25 cellular contexts compared by ENCODE assay signal in genomic region chr18:36706313-36706881, GRCh38.
A peak's percentile ranks its signal among the peaks of the same experiment; 100 is the strongest.
DNase-seq lines count a peak whose midpoint lies in the region; FAIRE-seq and TF ChIP-seq lines count a peak whose summit lies in the region.
"Had no signal": no experiment of that assay in that cellular context is flagged by ENCODE, and none has a peak within 500 bp of the region (broad histone marks: within the 10 kb centered on the region; RNA-seq: fewer than 3 reads in every experiment).

No MANE protein-coding gene starts in this region.

- in situ Hi-C loops in GM23248 (cut with MboI) = no loop called here

- peaks cover 6% of the 10 kb centered on the region for H3K4me1 Mint-ChIP-seq in astrocyte (ENCODE audit: low read depth, unreplicated experiment)
- no peaks in the 10 kb centered on the region for H3K4me1 Mint-ChIP-seq in CD8-positive, alpha-beta memory T cell
- H3K4me1 Mint-ChIP-seq: CD4-positive, alpha-beta memory T cell had no signal

- peaks cover 27% of the 10 kb centered on the region for H3K4me1 ChIP-seq in GM23248 (ENCODE audit: insufficient read depth)
- H3K4me1 ChIP-seq in astrocyte (ENCODE audit: insufficient read depth, low read length) = peaks cover 18% of the 10 kb centered on the region
- H3K4me1 ChIP-seq in smooth muscle cell (ENCODE audit: low read depth) = no peaks in the 10 kb centered on the region
- H3K4me1 ChIP-seq in CD8-positive, alpha-beta memory T cell (ENCODE audit: insufficient read depth, low read length) = no peaks in the 10 kb centered on the region
- H3K4me1 ChIP-seq: parathyroid adenoma had no signal

- H3K36me3 ChIP-seq in GM23248 (ENCODE audit: low read depth) = no peaks in the 10 kb centered on the region
- no peaks in the 10 kb centered on the region for H3K36me3 ChIP-seq in astrocyte (ENCODE audit: insufficient read depth, low read length)
- no peaks in the 10 kb centered on the region for H3K36me3 ChIP-seq in smooth muscle cell (ENCODE audit: low read depth)
- no peaks in the 10 kb centered on the region for H3K36me3 ChIP-seq in CD8-positive, alpha-beta memory T cell (ENCODE audit: insufficient read depth, low read length)

- no peak overlapping the region for H3K4me3 Mint-ChIP-seq in astrocyte (ENCODE audit: unreplicated experiment)
- no peak overlapping the region for H3K4me3 Mint-ChIP-seq in CD8-positive, alpha-beta memory T cell
- H3K4me3 Mint-ChIP-seq: activated T-cell treated with anti-CD3 and anti-CD28 coated beads, Interleukin-2, amount 50 U/mL, for 24 hours; CD4-positive, alpha-beta memory T cell; nephron had no signal

- H4K20me1 ChIP-seq in GM23248 (ENCODE audit: insufficient read depth) = no peaks in the 10 kb centered on the region
- H4K20me1 ChIP-seq in astrocyte (ENCODE audit: insufficient read depth, low read length) = no peaks in the 10 kb centered on the region
- no peaks in the 10 kb centered on the region for H4K20me1 ChIP-seq in smooth muscle cell (ENCODE audit: low read depth)

- H3K9me3 Mint-ChIP-seq in astrocyte (ENCODE audit: unreplicated experiment) = peaks cover 4% of the 10 kb centered on the region
- H3K9me3 Mint-ChIP-seq in CD8-positive, alpha-beta memory T cell = no peaks in the 10 kb centered on the region
- H3K9me3 Mint-ChIP-seq: activated T-cell treated with anti-CD3 and anti-CD28 coated beads, Interleukin-2, amount 50 U/mL, for 24 hours; CD4-positive, alpha-beta memory T cell; nephron had no signal

- peak; percentile 41 for DNase-seq in AG20443 (ENCODE audit: low spot score)
- peak; percentile 74 for DNase-seq in GM23248
- peak; percentile 55 for DNase-seq in astrocyte (ENCODE audit: low read depth)
- DNase-seq in kidney glomerular epithelial cell (lab: John Stamatoyannopoulos, UW) = peak; percentile 61
- no peak for DNase-seq in smooth muscle cell (lab: John Stamatoyannopoulos, UW; ENCODE audit: unreplicated experiment)
- no peak for DNase-seq in CD8-positive, alpha-beta memory T cell
- DNase-seq in NAMALWA (ENCODE audit: low spot score) = no peak
- no peak for DNase-seq in GM19238 (ENCODE audit: insufficient read length, low spot score)
- DNase-seq: activated naive CD4-positive, alpha-beta T cell treated with Interleukin-2 at 50 U/mL for 16 hours; activated T-cell treated with anti-CD3 and anti-CD28 coated beads, Interleukin-2, amount 50 U/mL, for 24 hours; aorta; CD4-positive, alpha-beta memory T cell; DMS79 treated with DMSO at 0.1 percent for 48 hours; effector memory CD4-positive, alpha-beta T cell; esophagus squamous epithelium; head of caudate nucleus; KBM-7; left ventricle myocardium superior; NCI-H1930; stimulated activated naive CD4-positive, alpha-beta T cell treated with Interleukin-2 at 50 U/mL for 16 hours had no signal

- WGBS in GM23248 (ENCODE audit: low coverage in 1 of 2, low lambda C conversion rate in 2 of 2, missing lambda C conversion rate in 2 of 2), 2 experiments = 18 to 23% methylated on average over 6 of the region's 6 CpGs
- WGBS in smooth muscle cell (ENCODE audit: low lambda C conversion rate) = 76% methylated on average over 6 of the region's 6 CpGs

- H3F3A ChIP-seq in GM23248 (ENCODE audit: insufficient read depth) = peaks cover 16% of the 10 kb centered on the region; the same call in 1 of the 2 replicates
- no peaks in the 10 kb centered on the region for H3F3A ChIP-seq in smooth muscle cell (ENCODE audit: low read depth)

- H3K9me2 ChIP-seq in GM23248 (ENCODE audit: insufficient read depth) = no peaks in the 10 kb centered on the region

- FAIRE-seq in astrocyte (lab: Jason Lieb, UNC) = no peak
- FAIRE-seq: GM18507 had no signal

- H3K36me3 Mint-ChIP-seq in astrocyte (ENCODE audit: low read depth, unreplicated experiment) = peaks cover 2% of the 10 kb centered on the region
- no peaks in the 10 kb centered on the region for H3K36me3 Mint-ChIP-seq in CD8-positive, alpha-beta memory T cell
- H3K36me3 Mint-ChIP-seq: CD4-positive, alpha-beta memory T cell had no signal

- H3K9me3 ChIP-seq in GM23248 (ENCODE audit: low read depth) = no peaks in the 10 kb centered on the region
- no peaks in the 10 kb centered on the region for H3K9me3 ChIP-seq in astrocyte (ENCODE audit: insufficient read depth, low read depth, low read length)
- H3K9me3 ChIP-seq in smooth muscle cell (replicated peaks; ENCODE audit: low read depth) = no peaks in the 10 kb centered on the region
- H3K9me3 ChIP-seq in CD8-positive, alpha-beta memory T cell (ENCODE audit: low read length) = no peaks in the 10 kb centered on the region
- H3K9me3 ChIP-seq: esophagus squamous epithelium had no signal

- CTCF ChIA-PET in CD8-positive, alpha-beta memory T cell (lab: Charles Lee) = no interaction called here

- H3K27ac ChIP-seq in GM23248 = no peak overlapping the region
- H3K27ac ChIP-seq in astrocyte (ENCODE audit: low read depth, low read length) = no peak overlapping the region
- no peak overlapping the region for H3K27ac ChIP-seq in smooth muscle cell (ENCODE audit: low read depth)
- no peak overlapping the region for H3K27ac ChIP-seq in CD8-positive, alpha-beta memory T cell (ENCODE audit: low read depth, low read length)
- H3K27ac ChIP-seq: parathyroid adenoma, RWPE1 had no signal

- H3K27me3 Mint-ChIP-seq in astrocyte (ENCODE audit: low read depth, unreplicated experiment) = peaks cover 25% of the 10 kb centered on the region
- H3K27me3 Mint-ChIP-seq in CD8-positive, alpha-beta memory T cell = peaks cover 12 to 42% of the 10 kb centered on the region in 2 donors

- H3K27ac Mint-ChIP-seq in astrocyte (ENCODE audit: unreplicated experiment) = no peak overlapping the region
- no peak overlapping the region for H3K27ac Mint-ChIP-seq in CD8-positive, alpha-beta memory T cell
- H3K27ac Mint-ChIP-seq: activated T-cell treated with anti-CD3 and anti-CD28 coated beads, Interleukin-2, amount 50 U/mL, for 24 hours; CD4-positive, alpha-beta memory T cell had no signal

- H2AFZ ChIP-seq in GM23248 (no peak overlapping the region), astrocyte (ENCODE audit: low read depth, low read length) (no peak overlapping the region), smooth muscle cell (ENCODE audit: low read depth) (no peak overlapping the region)
- H2AFZ ChIP-seq: parathyroid adenoma had no signal

- no peak for TF ChIP-seq CTCF in astrocyte (IDR thresholded peaks at IDR 0.05; ENCODE audit: insufficient read depth, low read depth, low read length)
- TF ChIP-seq CTCF in smooth muscle cell (IDR thresholded peaks at IDR 0.05; ENCODE audit: borderline replicate concordance, insufficient read depth, poor library complexity, severe bottlenecking) = no peak

- POLR2A ChIA-PET in CD8-positive, alpha-beta memory T cell (lab: Charles Lee) = no interaction called here

- H3K4me2 ChIP-seq in GM23248 (ENCODE audit: unreplicated experiment) (peak overlapping the region; percentile 9), astrocyte (ENCODE audit: low read length) (peak overlapping the region; percentile 37), smooth muscle cell (no peak overlapping the region)

- H3K4me3 ChIP-seq in GM23248 (no peak overlapping the region), astrocyte (ENCODE audit: insufficient read depth, low read depth, low read length) (no peak overlapping the region), smooth muscle cell (no peak overlapping the region)
- no peak overlapping the region for H3K4me3 ChIP-seq in CD8-positive, alpha-beta memory T cell (ENCODE audit: low read length)
- H3K4me3 ChIP-seq: esophagus squamous epithelium, skin epidermis had no signal

- H3K9ac ChIP-seq in GM23248 (no peak overlapping the region), astrocyte (ENCODE audit: low read length) (no peak overlapping the region), smooth muscle cell (ENCODE audit: low read depth) (no peak overlapping the region)
- H3K9ac ChIP-seq: parathyroid adenoma had no signal

- no peaks in the 10 kb centered on the region for H3K27me3 ChIP-seq in GM23248 (replicated peaks; ENCODE audit: insufficient read depth)
- H3K27me3 ChIP-seq in astrocyte (ENCODE audit: insufficient read depth, low read length) = no peaks in the 10 kb centered on the region
- no peaks in the 10 kb centered on the region for H3K27me3 ChIP-seq in smooth muscle cell (ENCODE audit: low read depth)
- no peaks in the 10 kb centered on the region for H3K27me3 ChIP-seq in CD8-positive, alpha-beta memory T cell (ENCODE audit: insufficient read depth, low read length, poor library complexity, severe bottlenecking)
- H3K27me3 ChIP-seq: esophagus squamous epithelium had no signal

- H3K79me2 ChIP-seq in GM23248 (ENCODE audit: insufficient read depth) (no peaks in the 10 kb centered on the region), astrocyte (ENCODE audit: insufficient read depth, low read length) (no peaks in the 10 kb centered on the region), smooth muscle cell (ENCODE audit: low read depth) (no peaks in the 10 kb centered on the region)
- H3K79me2 ChIP-seq: parathyroid adenoma had no signal

Comparison
In these comparisons a context has a peak if more than half of its experiments do, and no peak if none do; other contexts are left out.
1. DNase-seq: peak in AG20443 (single experiment), GM23248 (single experiment), astrocyte (single experiment) and kidney glomerular epithelial cell (single experiment); none in smooth muscle cell (single experiment), CD8-positive, alpha-beta memory T cell (0 of 5), NAMALWA (single experiment) and GM19238 (single experiment).